ENCODE assay signal across 1 cellular context in the genomic region with DNA sequence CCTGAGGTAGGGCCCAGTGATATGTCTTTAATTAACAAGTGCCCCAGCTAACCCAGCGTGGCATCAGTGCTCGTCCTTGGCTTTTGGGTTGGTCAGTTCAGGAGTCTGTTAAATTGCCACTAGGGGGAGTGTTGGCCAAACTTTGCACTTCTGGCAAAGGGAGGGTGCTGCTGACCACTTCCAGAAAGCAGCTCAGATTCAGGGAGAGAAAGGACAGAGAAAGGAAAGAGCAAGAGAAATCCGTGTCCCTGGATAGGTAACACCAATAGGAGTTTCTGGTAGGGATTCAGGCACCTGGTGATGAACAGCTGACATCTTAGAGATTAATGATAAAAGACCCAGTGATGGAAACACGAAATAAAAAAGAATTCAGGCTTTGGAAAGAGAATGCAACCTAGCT.
TF ChIP-seq lines count a peak whose summit lies in the region.

No MANE protein-coding gene starts in this region.

TF ChIP-seq in HepG2, 621 proteins besides CTCF, POLR2A, EP300 and RAD21 (continued from another document and continues in another):
- TF ChIP-seq SRSF1 (optimal IDR thresholded peaks at IDR 0.05; ENCODE audit: low read depth, low read length) (no peak), ZNF761 (CRISPR knock-in tag; conservative IDR thresholded peaks at IDR 0.05) (no peak), ZNF530 (CRISPR knock-in tag; IDR thresholded peaks at IDR 0.05; ENCODE audit: low read depth) (no peak), MBD4 (IDR thresholded peaks at IDR 0.05; ENCODE audit: borderline replicate concordance, low read length) (no peak), KDM5A (IDR thresholded peaks at IDR 0.05; ENCODE audit: borderline replicate concordance, low read length) (no peak), POLR2AphosphoS5 (IDR thresholded peaks at IDR 0.05; ENCODE audit: low read depth, low read length) (no peak), PCBP1 (IDR thresholded peaks at IDR 0.05; ENCODE audit: borderline replicate concordance, low read depth, low read length) (no peak), SRF (IDR thresholded peaks at IDR 0.05; ENCODE audit: low read depth, low read length) (no peak), KDM3A (CRISPR knock-in tag; IDR thresholded peaks at IDR 0.05; ENCODE audit: low read depth) (no peak), SMYD3 (CRISPR knock-in tag; IDR thresholded peaks at IDR 0.05) (no peak), JUNB (CRISPR knock-in tag; IDR thresholded peaks at IDR 0.05; ENCODE audit: borderline replicate concordance) (no peak), CAMTA2 (CRISPR knock-in tag; IDR thresholded peaks at IDR 0.05; ENCODE audit: borderline replicate concordance) (no peak), PTBP1 (IDR thresholded peaks at IDR 0.05; ENCODE audit: low read depth, low read length, poor library complexity, severe bottlenecking) (no peak), TOE1 (CRISPR knock-in tag; IDR thresholded peaks at IDR 0.05) (no peak), HHEX (CRISPR knock-in tag; IDR thresholded peaks at IDR 0.05) (no peak), ZFP37 (CRISPR knock-in tag; IDR thresholded peaks at IDR 0.05; ENCODE audit: borderline replicate concordance) (no peak), ZNF30 (CRISPR knock-in tag; IDR thresholded peaks at IDR 0.05) (no peak), NCOR1 (IDR thresholded peaks at IDR 0.05; ENCODE audit: borderline replicate concordance, low read length) (no peak), ZNF83 (CRISPR knock-in tag; IDR thresholded peaks at IDR 0.05; ENCODE audit: borderline replicate concordance) (no peak), ZNF510 (CRISPR knock-in tag; IDR thresholded peaks at IDR 0.05; ENCODE audit: low read depth) (no peak), ZNF207 (IDR thresholded peaks at IDR 0.05; ENCODE audit: borderline replicate concordance) (no peak), ZNF234 (CRISPR knock-in tag; conservative IDR thresholded peaks at IDR 0.05) (no peak), ZNF781 (CRISPR knock-in tag; IDR thresholded peaks at IDR 0.05; ENCODE audit: borderline replicate concordance, not compliant biosample characterization) (no peak), MYC (CRISPR knock-in tag; IDR thresholded peaks at IDR 0.05; ENCODE audit: borderline replicate concordance) (no peak), ZNF724P (CRISPR knock-in tag; IDR thresholded peaks at IDR 0.05; ENCODE audit: borderline replicate concordance) (no peak), PLRG1 (conservative IDR thresholded peaks at IDR 0.05) (no peak), ZNF235 (CRISPR knock-in tag; IDR thresholded peaks at IDR 0.05; ENCODE audit: borderline replicate concordance) (no peak), SMAD1 (CRISPR knock-in tag; IDR thresholded peaks at IDR 0.05; ENCODE audit: borderline replicate concordance, low read depth) (no peak), ZFAT (CRISPR knock-in tag; conservative IDR thresholded peaks at IDR 0.05) (no peak), ZNF563 (CRISPR knock-in tag; IDR thresholded peaks at IDR 0.05) (no peak), MXI1 (IDR thresholded peaks at IDR 0.05; ENCODE audit: borderline replicate concordance, low read depth, low read length) (no peak), ARNT2 (CRISPR knock-in tag; IDR thresholded peaks at IDR 0.05; ENCODE audit: low read depth) (0 out of 2 replicates have a peak, but pooled peaks have one; percentile 45), SMARCC2 (IDR thresholded peaks at IDR 0.05) (no peak), ZFP1 (CRISPR knock-in tag; IDR thresholded peaks at IDR 0.05) (no peak), EEA1 (CRISPR knock-in tag; IDR thresholded peaks at IDR 0.05; ENCODE audit: borderline replicate concordance) (no peak)
- TF ChIP-seq, protein P1, sequence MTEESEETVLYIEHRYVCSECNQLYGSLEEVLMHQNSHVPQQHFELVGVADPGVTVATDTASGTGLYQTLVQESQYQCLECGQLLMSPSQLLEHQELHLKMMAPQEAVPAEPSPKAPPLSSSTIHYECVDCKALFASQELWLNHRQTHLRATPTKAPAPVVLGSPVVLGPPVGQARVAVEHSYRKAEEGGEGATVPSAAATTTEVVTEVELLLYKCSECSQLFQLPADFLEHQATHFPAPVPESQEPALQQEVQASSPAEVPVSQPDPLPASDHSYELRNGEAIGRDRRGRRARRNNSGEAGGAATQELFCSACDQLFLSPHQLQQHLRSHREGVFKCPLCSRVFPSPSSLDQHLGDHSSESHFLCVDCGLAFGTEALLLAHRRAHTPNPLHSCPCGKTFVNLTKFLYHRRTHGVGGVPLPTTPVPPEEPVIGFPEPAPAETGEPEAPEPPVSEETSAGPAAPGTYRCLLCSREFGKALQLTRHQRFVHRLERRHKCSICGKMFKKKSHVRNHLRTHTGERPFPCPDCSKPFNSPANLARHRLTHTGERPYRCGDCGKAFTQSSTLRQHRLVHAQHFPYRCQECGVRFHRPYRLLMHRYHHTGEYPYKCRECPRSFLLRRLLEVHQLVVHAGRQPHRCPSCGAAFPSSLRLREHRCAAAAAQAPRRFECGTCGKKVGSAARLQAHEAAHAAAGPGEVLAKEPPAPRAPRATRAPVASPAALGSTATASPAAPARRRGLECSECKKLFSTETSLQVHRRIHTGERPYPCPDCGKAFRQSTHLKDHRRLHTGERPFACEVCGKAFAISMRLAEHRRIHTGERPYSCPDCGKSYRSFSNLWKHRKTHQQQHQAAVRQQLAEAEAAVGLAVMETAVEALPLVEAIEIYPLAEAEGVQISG (CRISPR knock-in tag; IDR thresholded peaks at IDR 0.05), result no peak
- TF ChIP-seq, protein P2, sequence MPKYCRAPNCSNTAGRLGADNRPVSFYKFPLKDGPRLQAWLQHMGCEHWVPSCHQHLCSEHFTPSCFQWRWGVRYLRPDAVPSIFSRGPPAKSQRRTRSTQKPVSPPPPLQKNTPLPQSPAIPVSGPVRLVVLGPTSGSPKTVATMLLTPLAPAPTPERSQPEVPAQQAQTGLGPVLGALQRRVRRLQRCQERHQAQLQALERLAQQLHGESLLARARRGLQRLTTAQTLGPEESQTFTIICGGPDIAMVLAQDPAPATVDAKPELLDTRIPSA (CRISPR knock-in tag; IDR thresholded peaks at IDR 0.05; ENCODE audit: borderline replicate concordance), result no peak
- TF ChIP-seq, protein P3, sequence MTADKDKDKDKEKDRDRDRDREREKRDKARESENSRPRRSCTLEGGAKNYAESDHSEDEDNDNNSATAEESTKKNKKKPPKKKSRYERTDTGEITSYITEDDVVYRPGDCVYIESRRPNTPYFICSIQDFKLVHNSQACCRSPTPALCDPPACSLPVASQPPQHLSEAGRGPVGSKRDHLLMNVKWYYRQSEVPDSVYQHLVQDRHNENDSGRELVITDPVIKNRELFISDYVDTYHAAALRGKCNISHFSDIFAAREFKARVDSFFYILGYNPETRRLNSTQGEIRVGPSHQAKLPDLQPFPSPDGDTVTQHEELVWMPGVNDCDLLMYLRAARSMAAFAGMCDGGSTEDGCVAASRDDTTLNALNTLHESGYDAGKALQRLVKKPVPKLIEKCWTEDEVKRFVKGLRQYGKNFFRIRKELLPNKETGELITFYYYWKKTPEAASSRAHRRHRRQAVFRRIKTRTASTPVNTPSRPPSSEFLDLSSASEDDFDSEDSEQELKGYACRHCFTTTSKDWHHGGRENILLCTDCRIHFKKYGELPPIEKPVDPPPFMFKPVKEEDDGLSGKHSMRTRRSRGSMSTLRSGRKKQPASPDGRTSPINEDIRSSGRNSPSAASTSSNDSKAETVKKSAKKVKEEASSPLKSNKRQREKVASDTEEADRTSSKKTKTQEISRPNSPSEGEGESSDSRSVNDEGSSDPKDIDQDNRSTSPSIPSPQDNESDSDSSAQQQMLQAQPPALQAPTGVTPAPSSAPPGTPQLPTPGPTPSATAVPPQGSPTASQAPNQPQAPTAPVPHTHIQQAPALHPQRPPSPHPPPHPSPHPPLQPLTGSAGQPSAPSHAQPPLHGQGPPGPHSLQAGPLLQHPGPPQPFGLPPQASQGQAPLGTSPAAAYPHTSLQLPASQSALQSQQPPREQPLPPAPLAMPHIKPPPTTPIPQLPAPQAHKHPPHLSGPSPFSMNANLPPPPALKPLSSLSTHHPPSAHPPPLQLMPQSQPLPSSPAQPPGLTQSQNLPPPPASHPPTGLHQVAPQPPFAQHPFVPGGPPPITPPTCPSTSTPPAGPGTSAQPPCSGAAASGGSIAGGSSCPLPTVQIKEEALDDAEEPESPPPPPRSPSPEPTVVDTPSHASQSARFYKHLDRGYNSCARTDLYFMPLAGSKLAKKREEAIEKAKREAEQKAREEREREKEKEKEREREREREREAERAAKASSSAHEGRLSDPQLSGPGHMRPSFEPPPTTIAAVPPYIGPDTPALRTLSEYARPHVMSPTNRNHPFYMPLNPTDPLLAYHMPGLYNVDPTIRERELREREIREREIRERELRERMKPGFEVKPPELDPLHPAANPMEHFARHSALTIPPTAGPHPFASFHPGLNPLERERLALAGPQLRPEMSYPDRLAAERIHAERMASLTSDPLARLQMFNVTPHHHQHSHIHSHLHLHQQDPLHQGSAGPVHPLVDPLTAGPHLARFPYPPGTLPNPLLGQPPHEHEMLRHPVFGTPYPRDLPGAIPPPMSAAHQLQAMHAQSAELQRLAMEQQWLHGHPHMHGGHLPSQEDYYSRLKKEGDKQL (CRISPR knock-in tag; IDR thresholded peaks at IDR 0.05; ENCODE audit: low read depth), result no peak
- TF ChIP-seq, protein P4, sequence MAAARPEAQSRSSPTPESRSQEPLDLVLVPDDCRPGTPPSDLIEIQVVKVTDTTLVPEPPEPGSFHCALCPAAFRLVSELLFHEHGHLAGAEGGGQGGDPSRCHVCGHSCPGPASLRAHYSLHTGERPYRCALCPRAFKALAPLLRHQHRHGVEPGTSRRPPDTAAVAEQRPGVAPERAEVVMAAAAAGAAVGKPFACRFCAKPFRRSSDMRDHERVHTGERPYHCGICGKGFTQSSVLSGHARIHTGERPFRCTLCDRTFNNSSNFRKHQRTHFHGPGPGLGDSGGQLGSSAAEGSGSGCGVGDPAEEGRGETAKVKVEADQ (CRISPR knock-in tag; IDR thresholded peaks at IDR 0.05; ENCODE audit: borderline replicate concordance), result no peak
- TF ChIP-seq, protein P5, sequence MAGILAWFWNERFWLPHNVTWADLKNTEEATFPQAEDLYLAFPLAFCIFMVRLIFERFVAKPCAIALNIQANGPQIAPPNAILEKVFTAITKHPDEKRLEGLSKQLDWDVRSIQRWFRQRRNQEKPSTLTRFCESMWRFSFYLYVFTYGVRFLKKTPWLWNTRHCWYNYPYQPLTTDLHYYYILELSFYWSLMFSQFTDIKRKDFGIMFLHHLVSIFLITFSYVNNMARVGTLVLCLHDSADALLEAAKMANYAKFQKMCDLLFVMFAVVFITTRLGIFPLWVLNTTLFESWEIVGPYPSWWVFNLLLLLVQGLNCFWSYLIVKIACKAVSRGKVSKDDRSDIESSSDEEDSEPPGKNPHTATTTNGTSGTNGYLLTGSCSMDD (CRISPR knock-in tag; IDR thresholded peaks at IDR 0.05), result no peak
- TF ChIP-seq, protein P6, sequence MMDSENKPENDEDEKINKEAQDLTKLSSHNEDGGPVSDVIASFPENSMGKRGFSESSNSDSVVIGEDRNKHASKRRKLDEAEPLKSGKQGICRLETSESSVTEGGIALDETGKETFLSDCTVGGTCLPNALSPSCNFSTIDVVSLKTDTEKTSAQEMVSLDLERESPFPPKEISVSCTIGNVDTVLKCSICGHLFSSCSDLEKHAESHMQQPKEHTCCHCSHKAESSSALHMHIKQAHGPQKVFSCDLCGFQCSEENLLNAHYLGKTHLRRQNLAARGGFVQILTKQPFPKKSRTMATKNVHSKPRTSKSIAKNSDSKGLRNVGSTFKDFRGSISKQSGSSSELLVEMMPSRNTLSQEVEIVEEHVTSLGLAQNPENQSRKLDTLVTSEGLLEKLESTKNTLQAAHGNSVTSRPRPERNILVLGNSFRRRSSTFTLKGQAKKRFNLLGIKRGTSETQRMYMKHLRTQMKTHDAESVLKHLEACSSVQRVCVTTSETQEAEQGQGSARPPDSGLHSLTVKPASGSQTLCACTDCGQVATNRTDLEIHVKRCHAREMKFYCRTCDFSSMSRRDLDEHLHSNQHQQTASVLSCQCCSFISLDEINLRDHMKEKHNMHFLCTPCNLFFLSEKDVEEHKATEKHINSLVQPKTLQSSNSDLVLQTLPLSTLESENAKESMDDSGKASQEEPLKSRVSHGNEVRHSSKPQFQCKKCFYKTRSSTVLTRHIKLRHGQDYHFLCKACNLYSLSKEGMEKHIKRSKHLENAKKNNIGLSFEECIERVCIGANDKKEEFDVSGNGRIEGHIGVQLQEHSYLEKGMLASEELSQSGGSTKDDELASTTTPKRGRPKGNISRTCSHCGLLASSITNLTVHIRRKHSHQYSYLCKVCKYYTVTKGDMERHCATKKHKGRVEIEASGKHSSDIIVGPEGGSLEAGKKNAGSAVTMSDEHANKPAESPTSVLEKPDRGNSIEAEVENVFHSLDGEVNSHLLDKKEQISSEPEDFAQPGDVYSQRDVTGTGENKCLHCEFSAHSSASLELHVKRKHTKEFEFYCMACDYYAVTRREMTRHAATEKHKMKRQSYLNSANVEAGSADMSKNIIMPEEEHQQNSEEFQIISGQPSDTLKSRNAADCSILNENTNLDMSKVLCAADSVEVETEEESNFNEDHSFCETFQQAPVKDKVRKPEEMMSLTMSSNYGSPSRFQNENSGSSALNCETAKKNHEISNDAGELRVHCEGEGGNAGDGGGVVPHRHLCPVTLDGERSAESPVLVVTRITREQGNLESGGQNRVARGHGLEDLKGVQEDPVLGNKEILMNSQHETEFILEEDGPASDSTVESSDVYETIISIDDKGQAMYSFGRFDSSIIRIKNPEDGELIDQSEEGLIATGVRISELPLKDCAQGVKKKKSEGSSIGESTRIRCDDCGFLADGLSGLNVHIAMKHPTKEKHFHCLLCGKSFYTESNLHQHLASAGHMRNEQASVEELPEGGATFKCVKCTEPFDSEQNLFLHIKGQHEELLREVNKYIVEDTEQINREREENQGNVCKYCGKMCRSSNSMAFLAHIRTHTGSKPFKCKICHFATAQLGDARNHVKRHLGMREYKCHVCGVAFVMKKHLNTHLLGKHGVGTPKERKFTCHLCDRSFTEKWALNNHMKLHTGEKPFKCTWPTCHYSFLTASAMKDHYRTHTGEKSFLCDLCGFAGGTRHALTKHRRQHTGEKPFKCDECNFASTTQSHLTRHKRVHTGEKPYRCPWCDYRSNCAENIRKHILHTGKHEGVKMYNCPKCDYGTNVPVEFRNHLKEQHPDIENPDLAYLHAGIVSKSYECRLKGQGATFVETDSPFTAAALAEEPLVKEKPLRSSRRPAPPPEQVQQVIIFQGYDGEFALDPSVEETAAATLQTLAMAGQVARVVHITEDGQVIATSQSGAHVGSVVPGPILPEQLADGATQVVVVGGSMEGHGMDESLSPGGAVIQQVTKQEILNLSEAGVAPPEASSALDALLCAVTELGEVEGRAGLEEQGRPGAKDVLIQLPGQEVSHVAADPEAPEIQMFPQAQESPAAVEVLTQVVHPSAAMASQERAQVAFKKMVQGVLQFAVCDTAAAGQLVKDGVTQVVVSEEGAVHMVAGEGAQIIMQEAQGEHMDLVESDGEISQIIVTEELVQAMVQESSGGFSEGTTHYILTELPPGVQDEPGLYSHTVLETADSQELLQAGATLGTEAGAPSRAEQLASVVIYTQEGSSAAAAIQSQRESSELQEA (CRISPR knock-in tag; IDR thresholded peaks at IDR 0.05; ENCODE audit: not compliant biosample characterization), result no peak
- TF ChIP-seq, protein P7, sequence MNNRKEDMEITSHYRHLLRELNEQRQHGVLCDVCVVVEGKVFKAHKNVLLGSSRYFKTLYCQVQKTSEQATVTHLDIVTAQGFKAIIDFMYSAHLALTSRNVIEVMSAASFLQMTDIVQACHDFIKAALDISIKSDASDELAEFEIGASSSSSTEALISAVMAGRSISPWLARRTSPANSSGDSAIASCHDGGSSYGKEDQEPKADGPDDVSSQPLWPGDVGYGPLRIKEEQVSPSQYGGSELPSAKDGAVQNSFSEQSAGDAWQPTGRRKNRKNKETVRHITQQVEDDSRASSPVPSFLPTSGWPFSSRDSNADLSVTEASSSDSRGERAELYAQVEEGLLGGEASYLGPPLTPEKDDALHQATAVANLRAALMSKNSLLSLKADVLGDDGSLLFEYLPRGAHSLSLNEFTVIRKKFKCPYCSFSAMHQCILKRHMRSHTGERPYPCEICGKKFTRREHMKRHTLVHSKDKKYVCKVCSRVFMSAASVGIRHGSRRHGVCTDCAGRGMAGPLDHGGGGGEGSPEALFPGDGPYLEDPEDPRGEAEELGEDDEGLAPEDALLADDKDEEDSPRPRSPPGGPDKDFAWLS (CRISPR knock-in tag; IDR thresholded peaks at IDR 0.05; ENCODE audit: borderline replicate concordance), result no peak
